Comparison of ENCODE assay signal across 8 cellular contexts in genomic region chr5:16550316-16550952, GRCh38.
DNase-seq lines count a peak whose midpoint lies in the region; ATAC-seq and TF ChIP-seq lines count a peak whose summit lies in the region.

No MANE protein-coding gene starts in this region.

- no peak overlapping the region for H3K4me3 Mint-ChIP-seq in endothelial cell (ENCODE audit: unreplicated experiment)

- no peaks in the 10 kb centered on the region for H3K4me1 Mint-ChIP-seq in endothelial cell (ENCODE audit: unreplicated experiment)

- no peaks in the 10 kb centered on the region for H3K36me3 Mint-ChIP-seq in endothelial cell (ENCODE audit: low read depth, unreplicated experiment)

- no peaks in the 10 kb centered on the region for H3K4me1 ChIP-seq in SJCRH30

- H3K9me3 Mint-ChIP-seq in endothelial cell (ENCODE audit: unreplicated experiment), result no peaks in the 10 kb centered on the region

- ATAC-seq in GM21619 (IDR thresholded peaks at IDR 0.05; ENCODE audit: unreplicated experiment), result peak; percentile 74

- H3K27ac Mint-ChIP-seq in endothelial cell (ENCODE audit: unreplicated experiment), result no peak overlapping the region

- no peak overlapping the region for H3K27ac ChIP-seq in SJCRH30
- H3K27ac ChIP-seq in coronary artery, result no peak overlapping the region

- no peak overlapping the region for H3K4me3 ChIP-seq in SJCRH30
- H3K4me3 ChIP-seq in coronary artery, result no peak overlapping the region

- H3K36me3 ChIP-seq in SJCRH30, result no peaks in the 10 kb centered on the region

- H3K27me3 Mint-ChIP-seq in endothelial cell (ENCODE audit: unreplicated experiment), result peaks cover 2% of the 10 kb centered on the region

- H3K9me3 ChIP-seq in SJCRH30 (replicated peaks), result no peaks in the 10 kb centered on the region

- TF ChIP-seq CTCF in endothelial cell (IDR thresholded peaks at IDR 0.05; ENCODE audit: unreplicated experiment) (peak; percentile 84), coronary artery (IDR thresholded peaks at IDR 0.05) (no peak)

- peak; percentile 34 for DNase-seq in SKM-1 treated with dmso at 0.1 percent for 144 hours (lab: John Stamatoyannopoulos, UW; ENCODE audit: unreplicated experiment)
- DNase-seq in SKM-1 (lab: John Stamatoyannopoulos, UW; ENCODE audit: unreplicated experiment), result no peak
- DNase-seq in HuH-7 (ENCODE audit: low spot score), result peak; percentile 43
- peak; percentile 26 to 43 for DNase-seq in SJCRH30
- DNase-seq in endothelial cell (ENCODE audit: low spot score), result peak; percentile 63
- DNase-seq in pulmonary artery endothelial cell (ENCODE audit: low read depth, low spot score), result peak; percentile 13
- no peak for DNase-seq in coronary artery (ENCODE audit: low spot score)

- H3K27me3 ChIP-seq in SJCRH30, result no peaks in the 10 kb centered on the region

Comparison
In these comparisons a context has a peak if more than half of its experiments do, and no peak if none do; other contexts are left out.
1. DNase-seq: peak in SKM-1 treated with dmso at 0.1 percent for 144 hours (single experiment), HuH-7 (single experiment), SJCRH30 (2 of 2), endothelial cell (single experiment) and pulmonary artery endothelial cell (single experiment); none in SKM-1 (single experiment) and coronary artery (single experiment).